In genomic region chr15:41115088-41115651, GRCh38 we compare ENCODE assay signal across 8 cellular contexts. TPM values are rescaled to one million over a fixed set of nuclear protein-coding genes. Genes with fewer than 3 reads are reported as not detected.
DNase-seq lines count a peak whose midpoint lies in the region; ATAC-seq and TF ChIP-seq lines count a peak whose summit lies in the region.

No MANE protein-coding gene starts in this region.

- H3K36me3 Mint-ChIP-seq in CD4-positive, alpha-beta memory T cell: peaks cover 0 to 12% of the 10 kb centered on the region in 2 donors

- H3K27ac ChIP-seq in CD4-positive, alpha-beta memory T cell (ENCODE audit: low read depth, low read length): peak overlapping the region; percentile 84
- peak overlapping the region; percentile 100 for H3K27ac ChIP-seq in breast epithelium
- peak overlapping the region; percentile 98 to 99 (median 99) for H3K27ac ChIP-seq in right lobe of liver
- peak overlapping the region; percentile 100 for H3K27ac ChIP-seq in thymus (ENCODE audit: low read depth)

- H3K4me1 ChIP-seq in CD4-positive, alpha-beta memory T cell (ENCODE audit: insufficient read depth, low read length): peaks cover 31% of the 10 kb centered on the region
- H3K4me1 ChIP-seq in breast epithelium: no peaks in the 10 kb centered on the region
- H3K4me1 ChIP-seq in right lobe of liver: peaks cover 0 to 13% (median 3%) of the 10 kb centered on the region in 4 donors
- peaks cover 5% of the 10 kb centered on the region for H3K4me1 ChIP-seq in thymus (ENCODE audit: control insufficient read depth, insufficient read depth, low read length)

- no peaks in the 10 kb centered on the region for H3K36me3 ChIP-seq in CD4-positive, alpha-beta memory T cell (ENCODE audit: insufficient read depth, low read length)
- H3K36me3 ChIP-seq in breast epithelium: no peaks in the 10 kb centered on the region
- H3K36me3 ChIP-seq in right lobe of liver: no peaks in the 10 kb centered on the region
- H3K36me3 ChIP-seq in thymus (ENCODE audit: control insufficient read depth, insufficient read depth): peaks cover 2% of the 10 kb centered on the region

- H3K4me3 Mint-ChIP-seq in CD4-positive, alpha-beta memory T cell: peak overlapping the region; percentile 87 to 98 (median 94)

- H3K9me3 ChIP-seq in CD4-positive, alpha-beta memory T cell (ENCODE audit: control insufficient read depth in 1 of 2, low read length in 2 of 2): no peaks in the 10 kb centered on the region
- H3K9me3 ChIP-seq in breast epithelium (no peaks in the 10 kb centered on the region), right lobe of liver (no peaks in the 10 kb centered on the region), thymus (ENCODE audit: control insufficient read depth) (no peaks in the 10 kb centered on the region)

- no peak for TF ChIP-seq CTCF in breast epithelium (IDR thresholded peaks at IDR 0.05)
- TF ChIP-seq CTCF in right lobe of liver (IDR thresholded peaks at IDR 0.05): no peak

- POLR2A ChIA-PET in CD4-positive, alpha-beta memory T cell (lab: Charles Lee; ENCODE audit: partially characterized antibody): interaction anchor here (1.5 to 2.3 kb wide), 7 partner anchors 42 to 545 kb away, joined by 4 to 24 read pairs (median 7); partner anchors contain the start of genes CHAC1, CHP1, EXD1 and MGA

- intact Hi-C loops in CD4-positive, alpha-beta memory T cell (cut with micrococcal nuclease): loop anchor here (5.0 to 10.0 kb wide), 6 partner anchors 167 to 1810 kb away; partner anchors contain the start of genes KNL1, TTBK2 and VPS18
- intact Hi-C loops in breast epithelium (cut with DNase I; ENCODE audit: low total_unique reads): no loop called here
- intact Hi-C loops in right lobe of liver (cut with DNase I): no loop called here

- H3K4me3 ChIP-seq in CD4-positive, alpha-beta memory T cell (ENCODE audit: low read length in 2 of 2): peak overlapping the region; percentile 95 to 100
- H3K4me3 ChIP-seq in breast epithelium (peak overlapping the region; percentile 91 to 95 (median 95)), right lobe of liver (peak overlapping the region; percentile 83 to 89 (median 85)), thymus (ENCODE audit: low read length) (peak overlapping the region; percentile 85)

- no peaks in the 10 kb centered on the region for H3K9me3 Mint-ChIP-seq in CD4-positive, alpha-beta memory T cell

- no peak for TF ChIP-seq POLR2A in breast epithelium (IDR thresholded peaks at IDR 0.05)
- no peak for TF ChIP-seq POLR2A in right lobe of liver (IDR thresholded peaks at IDR 0.05)

- H3K27ac Mint-ChIP-seq in CD4-positive, alpha-beta memory T cell: peak overlapping the region; percentile 87 to 97 (median 96)

- CTCF ChIA-PET in CD4-positive, alpha-beta memory T cell (lab: Charles Lee; ENCODE audit: partially characterized antibody): interaction anchor here (0.7 to 1.4 kb wide), 2 partner anchors 116 to 258 kb away, joined by 3 to 5 read pairs; partner anchors contain the start of gene CHP1

- no peak for DNase-seq in CD4-positive, alpha-beta memory T cell
- DNase-seq in NCI-H526 treated with DMSO at 0.1 percent for 48 hours (lab: John Stamatoyannopoulos, UW) (peak; percentile 29), breast epithelium (ENCODE audit: low spot score in 2 of 2) (no peak), right lobe of liver (no peak)
- no peak for DNase-seq in activated CD4-positive, CD25-positive, alpha-beta regulatory T cell treated with anti-CD3 and anti-CD28 coated beads, Interleukin-2, amount 50 U/mL, for 72 hours

- no peaks in the 10 kb centered on the region for H3K27me3 ChIP-seq in CD4-positive, alpha-beta memory T cell (ENCODE audit: insufficient read depth, low read length)
- H3K27me3 ChIP-seq in breast epithelium: no peaks in the 10 kb centered on the region
- no peaks in the 10 kb centered on the region for H3K27me3 ChIP-seq in right lobe of liver
- H3K27me3 ChIP-seq in thymus (ENCODE audit: control insufficient read depth, insufficient read depth): no peaks in the 10 kb centered on the region

- peaks cover 15 to 36% (median 26%) of the 10 kb centered on the region in 4 donors for H3K4me1 Mint-ChIP-seq in CD4-positive, alpha-beta memory T cell

- WGBS in right lobe of liver (ENCODE audit: insufficient coverage, low coverage, low lambda C conversion rate, missing lambda C conversion rate): 0% methylated on average over 9 of the region's 11 CpGs
- WGBS in thymus: under 1% methylated on average over 11 of the region's 11 CpGs

- ATAC-seq in GM19467 (IDR thresholded peaks at IDR 0.05; ENCODE audit: unreplicated experiment) (peak; percentile 8), right lobe of liver (peak in 1 of 4 donors; percentile 4), HG02870 (IDR thresholded peaks at IDR 0.05; ENCODE audit: unreplicated experiment) (no peak)

- peaks cover 0 to 2% of the 10 kb centered on the region in 2 donors for H3K27me3 Mint-ChIP-seq in CD4-positive, alpha-beta memory T cell

RNA-seq across cellular contexts. Expression of gene INO80, which starts 0.9 kb away (rescaled TPM):
- 10 to 100 TPM; 29.7 to 34.4 TPM for total RNA-seq in CD4-positive, alpha-beta memory T cell
- 1 to 10 TPM; 1.5 to 6.7 TPM for polyA plus RNA-seq in CD4-positive, alpha-beta memory T cell
- total RNA-seq in breast epithelium: 10 to 100 TPM; 27.2 to 47.7 (median 42.3) TPM
- 10 to 100 TPM in 4 of 6 experiments, 1 to 10 TPM in 2; 7.8 to 12.5 (median 11.2) TPM for total RNA-seq in right lobe of liver
- 7.6 TPM for polyA plus RNA-seq in thymus
